In genomic region chr11:6006846-6007245, GRCh38 we compare ENCODE assay signal across 20 cellular contexts.
"Had no signal": no experiment of that assay in that cellular context is flagged by ENCODE, and none has a peak within 500 bp of the region (broad histone marks: within the 10 kb centered on the region; RNA-seq: fewer than 3 reads in every experiment).

OR56A4 (minus strand) TSS chr11:6006946; CDS start chr11:6002992, 3,954 bp downstream.

- DNase-seq: colonic mucosa; cortex of kidney; dermis blood vessel endothelial cell; dorsolateral prefrontal cortex; effector CD4-positive, alpha-beta T cell; effector CD8-positive, alpha-beta T cell; effector memory CD4-positive, alpha-beta T cell; effector memory CD8-positive, alpha-beta T cell; endodermal cell; erythroblast; esophagus squamous epithelium; foreskin fibroblast; foreskin keratinocyte; foreskin melanocyte; gastrocnemius medialis; glutamatergic neuron; head of caudate nucleus; heart left ventricle; heart right ventricle had no signal

- H3K27ac Mint-ChIP-seq: dendritic cell treated with granulocyte-macrophage colony-stimulating factor and Interleukin-4, amounts not matched to agents 40 ng/mL and 50 ng/mL, for 4 days; effector memory CD8-positive, alpha-beta T cell; endodermal cell had no signal

- H3K4me3 Mint-ChIP-seq: dendritic cell treated with granulocyte-macrophage colony-stimulating factor and Interleukin-4, amounts not matched to agents 40 ng/mL and 50 ng/mL, for 4 days; effector memory CD8-positive, alpha-beta T cell; endodermal cell had no signal

- H3K9me3 Mint-ChIP-seq: dendritic cell treated with granulocyte-macrophage colony-stimulating factor and Interleukin-4, amounts not matched to agents 40 ng/mL and 50 ng/mL, for 4 days; effector memory CD8-positive, alpha-beta T cell; endodermal cell had no signal
